23 cellular contexts compared by ENCODE assay signal in the genomic region with DNA sequence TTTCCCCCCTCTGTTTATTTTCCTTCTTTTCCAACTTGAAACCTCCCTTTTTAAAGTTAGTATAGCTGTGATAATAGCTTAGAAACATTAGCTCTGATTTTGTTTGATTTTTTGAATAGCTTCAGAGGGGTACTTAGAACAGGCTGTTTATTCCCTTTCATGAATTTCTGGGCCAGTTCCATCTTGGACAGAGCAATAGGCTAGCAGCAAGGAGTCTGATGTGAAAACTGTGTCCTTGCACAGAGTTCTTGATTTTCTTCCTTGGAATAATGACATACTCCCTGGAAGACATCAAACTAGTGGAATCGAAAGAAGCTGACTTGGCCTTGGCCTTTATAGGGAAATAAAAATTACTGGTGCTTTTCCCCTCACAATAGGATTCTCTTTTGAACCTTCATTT. TPM values are rescaled to one million over a fixed set of nuclear protein-coding genes. Genes with fewer than 3 reads are reported as not detected.
A peak's percentile ranks its signal among the peaks of the same experiment; 100 is the strongest.
DNase-seq lines count a peak whose midpoint lies in the region; ATAC-seq and TF ChIP-seq lines count a peak whose summit lies in the region.
"Had no signal": no experiment of that assay in that cellular context is flagged by ENCODE, and none has a peak within 500 bp of the region (broad histone marks: within the 10 kb centered on the region; RNA-seq: fewer than 3 reads in every experiment).

No MANE protein-coding gene starts in this region.

- H3K9me3 ChIP-seq in MM.1S (replicated peaks; ENCODE audit: insufficient read depth, low read length): no peaks in the 10 kb centered on the region
- H3K9me3 ChIP-seq: A549, BLaER1, SK-N-SH had no signal

- no peaks in the 10 kb centered on the region for H4K20me1 ChIP-seq in MM.1S (ENCODE audit: insufficient read depth, low read length)
- H4K20me1 ChIP-seq: BLaER1 had no signal

- peak; percentile 83 for DNase-seq in G401 (ENCODE audit: low spot score)
- DNase-seq in MM.1S: no peak
- peak; percentile 72 for DNase-seq in putamen (ENCODE audit: low spot score)
- DNase-seq in NCI-H1417 treated with DMSO at 0.1 percent for 48 hours (lab: John Stamatoyannopoulos, UW): no peak
- no peak for DNase-seq in NCI-H2029 treated with DMSO at 0.1 percent for 48 hours (lab: John Stamatoyannopoulos, UW)
- DNase-seq in HCEC 1CT: no peak
- DNase-seq: CD4-positive, alpha-beta memory T cell; DMS153; GF-D8; H9; NCI-H1436; NCI-H1930; NCI-H345; NCI-H526 treated with DMSO at 0.1 percent for 48 hours; NK-92 treated with Interleukin-12 subunit alpha and Interleukin-12 subunit beta, amount 100 ng/mL, for 24 hours; SHP77 treated with DMSO at 0.1 percent for 48 hours; SK-N-SH had no signal

- ATAC-seq in GM18511 (IDR thresholded peaks at IDR 0.05; ENCODE audit: unreplicated experiment): no peak
- ATAC-seq: A549 had no signal

- peak overlapping the region; percentile 11; the same call in 1 of the 2 replicates for H3K4me2 ChIP-seq in MM.1S (ENCODE audit: low read depth, low read length)
- H3K4me2 ChIP-seq: A549, BLaER1, KMS-11, SK-N-SH had no signal

- no peak overlapping the region for H3K4me3 ChIP-seq in MM.1S (ENCODE audit: low read length)
- H3K4me3 ChIP-seq: A549, BLaER1 had no signal

- H3K27me3 ChIP-seq in MM.1S (replicated peaks; ENCODE audit: insufficient read depth, low read length): no peaks in the 10 kb centered on the region
- H3K27me3 ChIP-seq: BLaER1 had no signal

- in situ Hi-C loops in G401 (cut with HindIII; ENCODE audit: low sequenced_read_pairs): no loop called here

- H3K79me2 ChIP-seq in MM.1S (ENCODE audit: low read length): no peaks in the 10 kb centered on the region

- no peak for TF ChIP-seq CTCF in MM.1S (IDR thresholded peaks at IDR 0.05; ENCODE audit: low read length)

- no peaks in the 10 kb centered on the region for H3K36me3 ChIP-seq in MM.1S (replicated peaks; ENCODE audit: insufficient read depth, low read length)
- H3K36me3 ChIP-seq: BLaER1 had no signal

- no peak overlapping the region for H2AFZ ChIP-seq in MM.1S (ENCODE audit: low read length)

- no peak overlapping the region for H3K9ac ChIP-seq in MM.1S (ENCODE audit: low read length)
- H3K9ac ChIP-seq: BLaER1, KMS-11, SK-N-SH had no signal

- no peak overlapping the region for H3K27ac ChIP-seq in MM.1S (ENCODE audit: low read length)
- H3K27ac ChIP-seq in cingulate gyrus (ENCODE audit: low read depth, low read length): peak overlapping the region; percentile 39
- H3K27ac ChIP-seq: A549, BLaER1, KMS-11 had no signal

- 0 out of 2 replicates have a peak, but pooled peaks cover 4% of the 10 kb centered on the region for H3F3A ChIP-seq in MM.1S (ENCODE audit: insufficient read depth, low read length)

- peaks cover 17% of the 10 kb centered on the region for H3K4me1 ChIP-seq in MM.1S (ENCODE audit: low read length)
- H3K4me1 ChIP-seq: A549 had no signal

- H3K9me2 ChIP-seq in MM.1S (replicated peaks; ENCODE audit: insufficient read depth, low read length): no peaks in the 10 kb centered on the region
- H3K9me2 ChIP-seq: SK-N-SH had no signal

RNA-seq across cellular contexts. Expression of a gene that starts 32.9 kb away (rescaled TPM):
- total RNA-seq in G401 (2014; rRNA removed; shearing (Covaris generic)): not detected in 2 replicates
- total RNA-seq: HT1080 had no signal

Comparison
In these comparisons a context has a peak if more than half of its experiments do, and no peak if none do; other contexts are left out.
1. DNase-seq: peak in G401 (single experiment) and putamen (single experiment); none in MM.1S (single experiment), NCI-H1417 treated with DMSO at 0.1 percent for 48 hours (single experiment), NCI-H2029 treated with DMSO at 0.1 percent for 48 hours (single experiment) and HCEC 1CT (single experiment).